In the genomic region with DNA sequence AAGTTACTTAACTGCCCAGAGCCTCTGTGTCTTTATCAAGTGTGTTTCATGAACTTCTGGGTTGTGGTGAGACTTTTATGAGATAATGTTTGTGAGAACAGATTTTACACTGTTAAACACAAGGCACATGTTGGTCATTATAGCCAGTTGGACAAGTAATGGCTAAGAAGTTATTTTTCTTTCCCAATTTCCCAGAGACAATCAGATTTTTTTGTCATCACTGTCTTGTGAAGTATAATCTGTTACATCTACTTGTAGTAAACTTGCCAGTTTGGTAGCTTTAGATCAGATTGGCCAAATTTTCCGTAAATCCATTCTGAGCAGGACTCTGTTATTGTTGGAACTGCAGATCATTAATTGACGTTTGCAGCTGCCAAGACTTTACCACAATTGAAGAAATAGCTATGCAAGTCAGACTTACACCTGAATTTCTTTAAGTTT, we compare ENCODE assay signal across 16 cellular contexts.
"Had no signal": no experiment of that assay in that cellular context is flagged by ENCODE, and none has a peak within 500 bp of the region (broad histone marks: within the 10 kb centered on the region; RNA-seq: fewer than 3 reads in every experiment).

No MANE protein-coding gene starts in this region.

- H3K4me1 Mint-ChIP-seq: activated B cell treated with CpG ODN at 0.5 μM for 24 hours; activated CD4-positive, alpha-beta T cell treated with anti-CD3 and anti-CD28 coated beads, Interleukin-2, amount 10 ng/mL, durations not matched to agents 24 days and 14 days; activated T-helper 17 cell treated with anti-CD3 and anti-CD28 coated beads, Interleukin-2, amount 50 U/mL, for 72 hours; T-cell had no signal

- DNase-seq: activated B cell treated with CpG ODN at 0.5 μM for 24 hours; activated CD4-positive, alpha-beta T cell treated with anti-CD3 and anti-CD28 coated beads, Interleukin-2, amount 10 ng/mL, durations not matched to agents 24 days and 14 days; activated naive CD4-positive, alpha-beta T cell treated with anti-CD3 and anti-CD28 coated beads for 36 hours; brain microvascular endothelial cell; dorsolateral prefrontal cortex; hippocampal formation; pancreas; stimulated activated CD4-positive, alpha-beta T cell treated with anti-CD3 and anti-CD28 coated beads, Interleukin-2, amount 100 ng/mL, for 24 hours; stimulated activated naive CD4-positive, alpha-beta T cell; T-cell had no signal

- H3K36me3 Mint-ChIP-seq: T-cell, type B pancreatic cell had no signal

- H3K4me3 ChIP-seq: dorsolateral prefrontal cortex, gastroesophageal sphincter, pancreas, suprapubic skin had no signal

- H3K27ac Mint-ChIP-seq: activated B cell treated with CpG ODN at 0.5 μM for 24 hours; activated CD4-positive, alpha-beta T cell treated with anti-CD3 and anti-CD28 coated beads, Interleukin-2, amount 10 ng/mL, durations not matched to agents 24 days and 14 days; activated naive CD4-positive, alpha-beta T cell treated with anti-CD3 and anti-CD28 coated beads for 36 hours; activated T-helper 17 cell treated with anti-CD3 and anti-CD28 coated beads, Interleukin-2, amount 50 U/mL, for 72 hours; T-cell; type B pancreatic cell had no signal

- ATAC-seq: activated T-helper 17 cell treated with anti-CD3 and anti-CD28 coated beads, Interleukin-2, amount 50 U/mL, for 72 hours; esophagus mucosa; gastroesophageal sphincter; pancreas; T-cell had no signal

- H3K27me3 Mint-ChIP-seq: activated CD4-positive, alpha-beta T cell treated with anti-CD3 and anti-CD28 coated beads, Interleukin-2, amount 10 ng/mL, durations not matched to agents 24 days and 14 days; type B pancreatic cell had no signal

- H3K9me3 Mint-ChIP-seq: activated B cell treated with CpG ODN at 0.5 μM for 24 hours; activated CD4-positive, alpha-beta T cell treated with anti-CD3 and anti-CD28 coated beads, Interleukin-2, amount 10 ng/mL, durations not matched to agents 24 days and 14 days; activated T-helper 17 cell treated with anti-CD3 and anti-CD28 coated beads, Interleukin-2, amount 50 U/mL, for 72 hours; neural crest cell; T-cell had no signal

- H3K4me3 Mint-ChIP-seq: activated B cell treated with CpG ODN at 0.5 μM for 24 hours; activated CD4-positive, alpha-beta T cell treated with anti-CD3 and anti-CD28 coated beads, Interleukin-2, amount 10 ng/mL, durations not matched to agents 24 days and 14 days; activated naive CD4-positive, alpha-beta T cell treated with anti-CD3 and anti-CD28 coated beads for 36 hours; activated T-helper 17 cell treated with anti-CD3 and anti-CD28 coated beads, Interleukin-2, amount 50 U/mL, for 72 hours; neural crest cell; T-cell; type B pancreatic cell had no signal
